Comparison of ENCODE assay signal across 2 cellular contexts in the genomic region with DNA sequence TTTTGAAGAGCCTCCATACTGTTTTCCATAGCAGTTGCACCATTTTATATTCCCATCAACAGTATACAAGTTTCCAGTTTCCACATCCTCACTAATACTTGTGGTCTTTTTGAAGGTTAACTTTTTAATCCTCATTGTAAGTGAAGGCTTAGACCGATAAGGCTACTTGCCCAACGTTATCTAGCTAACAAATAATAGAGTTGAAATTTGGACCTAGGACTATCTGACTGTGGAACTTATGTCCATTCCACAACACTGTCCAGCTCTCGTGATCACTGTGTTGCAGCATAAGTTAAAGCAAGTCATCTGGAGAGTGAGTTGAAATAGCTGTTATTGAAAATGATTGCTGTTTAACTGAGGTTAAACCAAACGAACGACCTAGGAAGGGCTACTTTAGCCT.
TF ChIP-seq lines count a peak whose summit lies in the region.

No MANE protein-coding gene starts in this region.

TF ChIP-seq in K562, 482 proteins besides CTCF, POLR2A, EP300 and RAD21:
- TF ChIP-seq CCAR2 (IDR thresholded peaks at IDR 0.05; ENCODE audit: low read depth, low read length) (no peak), ARNT (IDR thresholded peaks at IDR 0.05) (no peak), CBX1 (IDR thresholded peaks at IDR 0.05; ENCODE audit: low read depth) (no peak), ZFX (CRISPR knock-in tag; IDR thresholded peaks at IDR 0.05) (no peak)

TF ChIP-seq in HepG2, 621 proteins besides CTCF, POLR2A, EP300 and RAD21 (continues in another document):
- TF ChIP-seq, protein P1, sequence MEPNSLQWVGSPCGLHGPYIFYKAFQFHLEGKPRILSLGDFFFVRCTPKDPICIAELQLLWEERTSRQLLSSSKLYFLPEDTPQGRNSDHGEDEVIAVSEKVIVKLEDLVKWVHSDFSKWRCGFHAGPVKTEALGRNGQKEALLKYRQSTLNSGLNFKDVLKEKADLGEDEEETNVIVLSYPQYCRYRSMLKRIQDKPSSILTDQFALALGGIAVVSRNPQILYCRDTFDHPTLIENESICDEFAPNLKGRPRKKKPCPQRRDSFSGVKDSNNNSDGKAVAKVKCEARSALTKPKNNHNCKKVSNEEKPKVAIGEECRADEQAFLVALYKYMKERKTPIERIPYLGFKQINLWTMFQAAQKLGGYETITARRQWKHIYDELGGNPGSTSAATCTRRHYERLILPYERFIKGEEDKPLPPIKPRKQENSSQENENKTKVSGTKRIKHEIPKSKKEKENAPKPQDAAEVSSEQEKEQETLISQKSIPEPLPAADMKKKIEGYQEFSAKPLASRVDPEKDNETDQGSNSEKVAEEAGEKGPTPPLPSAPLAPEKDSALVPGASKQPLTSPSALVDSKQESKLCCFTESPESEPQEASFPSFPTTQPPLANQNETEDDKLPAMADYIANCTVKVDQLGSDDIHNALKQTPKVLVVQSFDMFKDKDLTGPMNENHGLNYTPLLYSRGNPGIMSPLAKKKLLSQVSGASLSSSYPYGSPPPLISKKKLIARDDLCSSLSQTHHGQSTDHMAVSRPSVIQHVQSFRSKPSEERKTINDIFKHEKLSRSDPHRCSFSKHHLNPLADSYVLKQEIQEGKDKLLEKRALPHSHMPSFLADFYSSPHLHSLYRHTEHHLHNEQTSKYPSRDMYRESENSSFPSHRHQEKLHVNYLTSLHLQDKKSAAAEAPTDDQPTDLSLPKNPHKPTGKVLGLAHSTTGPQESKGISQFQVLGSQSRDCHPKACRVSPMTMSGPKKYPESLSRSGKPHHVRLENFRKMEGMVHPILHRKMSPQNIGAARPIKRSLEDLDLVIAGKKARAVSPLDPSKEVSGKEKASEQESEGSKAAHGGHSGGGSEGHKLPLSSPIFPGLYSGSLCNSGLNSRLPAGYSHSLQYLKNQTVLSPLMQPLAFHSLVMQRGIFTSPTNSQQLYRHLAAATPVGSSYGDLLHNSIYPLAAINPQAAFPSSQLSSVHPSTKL (CRISPR knock-in tag; IDR thresholded peaks at IDR 0.05), result peak; percentile 80
- TF ChIP-seq ZSCAN29 (CRISPR knock-in tag; conservative IDR thresholded peaks at IDR 0.05) (no peak), FOSL2 (CRISPR knock-in tag; IDR thresholded peaks at IDR 0.05) (peak; percentile 53), GATA4 (IDR thresholded peaks at IDR 0.05; ENCODE audit: borderline replicate concordance, low read depth) (peak; percentile 62; the same call in 1 of the 2 replicates), ZNF629 (CRISPR knock-in tag; conservative IDR thresholded peaks at IDR 0.05) (0 out of 2 replicates have a peak, but pooled peaks have one; percentile 17), SKI (IDR thresholded peaks at IDR 0.05; ENCODE audit: partially characterized antibody) (no peak), SMC3 (IDR thresholded peaks at IDR 0.05; ENCODE audit: low read length) (0 out of 2 replicates have a peak, but pooled peaks have one; percentile 4), HNF4G (IDR thresholded peaks at IDR 0.05; ENCODE audit: borderline replicate concordance, low read depth, low read length) (peak; percentile 60; the same call in 1 of the 2 replicates), HNF4G (CRISPR knock-in tag; IDR thresholded peaks at IDR 0.05; ENCODE audit: borderline replicate concordance, low read depth) (no peak), POGZ (CRISPR knock-in tag; IDR thresholded peaks at IDR 0.05) (peak; percentile 53; the same call in 1 of the 2 replicates), SALL1 (CRISPR knock-in tag; IDR thresholded peaks at IDR 0.05) (peak; percentile 67; the same call in 1 of the 2 replicates), ZNF652 (CRISPR knock-in tag; IDR thresholded peaks at IDR 0.05; ENCODE audit: borderline replicate concordance, low read depth) (0 out of 2 replicates have a peak, but pooled peaks have one; percentile 46), FOXJ3 (CRISPR knock-in tag; IDR thresholded peaks at IDR 0.05; ENCODE audit: borderline replicate concordance) (peak; percentile 24; the same call in 1 of the 2 replicates), ZMYM4 (CRISPR knock-in tag; IDR thresholded peaks at IDR 0.05) (peak; percentile 80), YEATS4 (CRISPR knock-in tag; IDR thresholded peaks at IDR 0.05; ENCODE audit: borderline replicate concordance) (peak; percentile 26; the same call in 1 of the 2 replicates), KDM3A (CRISPR knock-in tag; IDR thresholded peaks at IDR 0.05; ENCODE audit: low read depth) (0 out of 2 replicates have a peak, but pooled peaks have one; percentile 48), ZBTB7B (CRISPR knock-in tag; IDR thresholded peaks at IDR 0.05) (peak; percentile 49; the same call in 1 of the 2 replicates), KAT7 (CRISPR knock-in tag; IDR thresholded peaks at IDR 0.05; ENCODE audit: borderline replicate concordance) (no peak), CENPT (CRISPR knock-in tag; IDR thresholded peaks at IDR 0.05; ENCODE audit: low read depth) (no peak), CEBPG (CRISPR knock-in tag; IDR thresholded peaks at IDR 0.05) (peak; percentile 80), SAP130 (CRISPR knock-in tag; IDR thresholded peaks at IDR 0.05; ENCODE audit: low read depth) (peak; percentile 37), NCOR1 (IDR thresholded peaks at IDR 0.05; ENCODE audit: borderline replicate concordance, low read length) (peak; percentile 76), MBNL3 (CRISPR knock-in tag; conservative IDR thresholded peaks at IDR 0.05) (no peak), SOX6 (IDR thresholded peaks at IDR 0.05) (no peak), SOX6 (CRISPR knock-in tag; IDR thresholded peaks at IDR 0.05) (peak; percentile 87), GATAD2A (CRISPR knock-in tag; IDR thresholded peaks at IDR 0.05) (peak; percentile 81), FOXA3 (CRISPR knock-in tag; IDR thresholded peaks at IDR 0.05) (peak; percentile 39; the same call in 1 of the 2 replicates), THAP11 (CRISPR knock-in tag; IDR thresholded peaks at IDR 0.05) (0 out of 2 replicates have a peak, but pooled peaks have one; percentile 27), RBAK (CRISPR knock-in tag; IDR thresholded peaks at IDR 0.05) (no peak), FOXA1 (IDR thresholded peaks at IDR 0.05) (no peak), FOXA1 (CRISPR knock-in tag; IDR thresholded peaks at IDR 0.05) (peak; percentile 15; the same call in 1 of the 2 replicates), HDAC2 (CRISPR knock-in tag; IDR thresholded peaks at IDR 0.05) (peak; percentile 57; the same call in 1 of the 2 replicates), ELF3 (CRISPR knock-in tag; IDR thresholded peaks at IDR 0.05) (peak; percentile 26; the same call in 1 of the 2 replicates)
- TF ChIP-seq, protein P2, sequence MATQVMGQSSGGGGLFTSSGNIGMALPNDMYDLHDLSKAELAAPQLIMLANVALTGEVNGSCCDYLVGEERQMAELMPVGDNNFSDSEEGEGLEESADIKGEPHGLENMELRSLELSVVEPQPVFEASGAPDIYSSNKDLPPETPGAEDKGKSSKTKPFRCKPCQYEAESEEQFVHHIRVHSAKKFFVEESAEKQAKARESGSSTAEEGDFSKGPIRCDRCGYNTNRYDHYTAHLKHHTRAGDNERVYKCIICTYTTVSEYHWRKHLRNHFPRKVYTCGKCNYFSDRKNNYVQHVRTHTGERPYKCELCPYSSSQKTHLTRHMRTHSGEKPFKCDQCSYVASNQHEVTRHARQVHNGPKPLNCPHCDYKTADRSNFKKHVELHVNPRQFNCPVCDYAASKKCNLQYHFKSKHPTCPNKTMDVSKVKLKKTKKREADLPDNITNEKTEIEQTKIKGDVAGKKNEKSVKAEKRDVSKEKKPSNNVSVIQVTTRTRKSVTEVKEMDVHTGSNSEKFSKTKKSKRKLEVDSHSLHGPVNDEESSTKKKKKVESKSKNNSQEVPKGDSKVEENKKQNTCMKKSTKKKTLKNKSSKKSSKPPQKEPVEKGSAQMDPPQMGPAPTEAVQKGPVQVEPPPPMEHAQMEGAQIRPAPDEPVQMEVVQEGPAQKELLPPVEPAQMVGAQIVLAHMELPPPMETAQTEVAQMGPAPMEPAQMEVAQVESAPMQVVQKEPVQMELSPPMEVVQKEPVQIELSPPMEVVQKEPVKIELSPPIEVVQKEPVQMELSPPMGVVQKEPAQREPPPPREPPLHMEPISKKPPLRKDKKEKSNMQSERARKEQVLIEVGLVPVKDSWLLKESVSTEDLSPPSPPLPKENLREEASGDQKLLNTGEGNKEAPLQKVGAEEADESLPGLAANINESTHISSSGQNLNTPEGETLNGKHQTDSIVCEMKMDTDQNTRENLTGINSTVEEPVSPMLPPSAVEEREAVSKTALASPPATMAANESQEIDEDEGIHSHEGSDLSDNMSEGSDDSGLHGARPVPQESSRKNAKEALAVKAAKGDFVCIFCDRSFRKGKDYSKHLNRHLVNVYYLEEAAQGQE (IDR thresholded peaks at IDR 0.05; ENCODE audit: borderline replicate concordance in 1 of 2, low read depth in 1 of 2, low read length in 2 of 2), result 0 out of 4 replicates have a peak, but pooled peaks of 1 of the 2 experiments have one; percentile 31
- TF ChIP-seq, protein P3, sequence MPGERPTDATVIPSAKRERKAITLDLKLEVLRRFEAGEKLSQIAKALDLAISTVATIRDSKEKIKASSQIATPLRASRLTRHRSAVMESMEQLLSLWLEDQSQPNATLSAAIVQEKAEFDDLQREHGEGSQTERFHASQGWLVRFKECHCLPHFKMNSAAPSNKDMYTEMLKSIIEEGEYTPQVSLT (CRISPR knock-in tag; IDR thresholded peaks at IDR 0.05; ENCODE audit: borderline replicate concordance, low read depth), result no peak
- TF ChIP-seq, protein P4, sequence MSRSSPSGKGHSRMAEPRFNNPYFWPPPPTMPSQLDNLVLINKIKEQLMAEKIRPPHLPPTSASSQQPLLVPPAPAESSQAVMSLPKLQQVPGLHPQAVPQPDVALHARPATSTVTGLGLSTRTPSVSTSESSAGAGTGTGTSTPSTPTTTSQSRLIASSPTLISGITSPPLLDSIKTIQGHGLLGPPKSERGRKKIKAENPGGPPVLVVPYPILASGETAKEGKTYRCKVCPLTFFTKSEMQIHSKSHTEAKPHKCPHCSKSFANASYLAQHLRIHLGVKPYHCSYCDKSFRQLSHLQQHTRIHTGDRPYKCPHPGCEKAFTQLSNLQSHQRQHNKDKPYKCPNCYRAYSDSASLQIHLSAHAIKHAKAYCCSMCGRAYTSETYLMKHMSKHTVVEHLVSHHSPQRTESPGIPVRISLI (CRISPR knock-in tag; IDR thresholded peaks at IDR 0.05; ENCODE audit: borderline replicate concordance), result peak; percentile 26; the same call in 1 of the 2 replicates
- TF ChIP-seq, protein P5, sequence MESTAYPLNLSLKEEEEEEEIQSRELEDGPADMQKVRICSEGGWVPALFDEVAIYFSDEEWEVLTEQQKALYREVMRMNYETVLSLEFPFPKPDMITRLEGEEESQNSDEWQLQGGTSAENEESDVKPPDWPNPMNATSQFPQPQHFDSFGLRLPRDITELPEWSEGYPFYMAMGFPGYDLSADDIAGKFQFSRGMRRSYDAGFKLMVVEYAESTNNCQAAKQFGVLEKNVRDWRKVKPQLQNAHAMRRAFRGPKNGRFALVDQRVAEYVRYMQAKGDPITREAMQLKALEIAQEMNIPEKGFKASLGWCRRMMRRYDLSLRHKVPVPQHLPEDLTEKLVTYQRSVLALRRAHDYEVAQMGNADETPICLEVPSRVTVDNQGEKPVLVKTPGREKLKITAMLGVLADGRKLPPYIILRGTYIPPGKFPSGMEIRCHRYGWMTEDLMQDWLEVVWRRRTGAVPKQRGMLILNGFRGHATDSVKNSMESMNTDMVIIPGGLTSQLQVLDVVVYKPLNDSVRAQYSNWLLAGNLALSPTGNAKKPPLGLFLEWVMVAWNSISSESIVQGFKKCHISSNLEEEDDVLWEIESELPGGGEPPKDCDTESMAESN (CRISPR knock-in tag; conservative IDR thresholded peaks at IDR 0.05), result 0 out of 2 replicates have a peak, but pooled peaks have one; percentile 43
- TF ChIP-seq, protein P6, sequence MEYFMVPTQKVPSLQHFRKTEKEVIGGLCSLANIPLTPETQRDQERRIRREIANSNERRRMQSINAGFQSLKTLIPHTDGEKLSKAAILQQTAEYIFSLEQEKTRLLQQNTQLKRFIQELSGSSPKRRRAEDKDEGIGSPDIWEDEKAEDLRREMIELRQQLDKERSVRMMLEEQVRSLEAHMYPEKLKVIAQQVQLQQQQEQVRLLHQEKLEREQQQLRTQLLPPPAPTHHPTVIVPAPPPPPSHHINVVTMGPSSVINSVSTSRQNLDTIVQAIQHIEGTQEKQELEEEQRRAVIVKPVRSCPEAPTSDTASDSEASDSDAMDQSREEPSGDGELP (IDR thresholded peaks at IDR 0.05; ENCODE audit: borderline replicate concordance, low read depth), result 0 out of 2 replicates have a peak, but pooled peaks have one; percentile 11
- TF ChIP-seq, protein P7, sequence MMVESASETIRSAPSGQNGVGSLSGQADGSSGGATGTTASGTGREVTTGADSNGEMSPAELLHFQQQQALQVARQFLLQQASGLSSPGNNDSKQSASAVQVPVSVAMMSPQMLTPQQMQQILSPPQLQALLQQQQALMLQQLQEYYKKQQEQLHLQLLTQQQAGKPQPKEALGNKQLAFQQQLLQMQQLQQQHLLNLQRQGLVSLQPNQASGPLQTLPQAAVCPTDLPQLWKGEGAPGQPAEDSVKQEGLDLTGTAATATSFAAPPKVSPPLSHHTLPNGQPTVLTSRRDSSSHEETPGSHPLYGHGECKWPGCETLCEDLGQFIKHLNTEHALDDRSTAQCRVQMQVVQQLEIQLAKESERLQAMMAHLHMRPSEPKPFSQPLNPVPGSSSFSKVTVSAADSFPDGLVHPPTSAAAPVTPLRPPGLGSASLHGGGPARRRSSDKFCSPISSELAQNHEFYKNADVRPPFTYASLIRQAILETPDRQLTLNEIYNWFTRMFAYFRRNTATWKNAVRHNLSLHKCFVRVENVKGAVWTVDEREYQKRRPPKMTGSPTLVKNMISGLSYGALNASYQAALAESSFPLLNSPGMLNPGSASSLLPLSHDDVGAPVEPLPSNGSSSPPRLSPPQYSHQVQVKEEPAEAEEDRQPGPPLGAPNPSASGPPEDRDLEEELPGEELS (CRISPR knock-in tag; IDR thresholded peaks at IDR 0.05), result peak; percentile 67
- TF ChIP-seq, protein P8, sequence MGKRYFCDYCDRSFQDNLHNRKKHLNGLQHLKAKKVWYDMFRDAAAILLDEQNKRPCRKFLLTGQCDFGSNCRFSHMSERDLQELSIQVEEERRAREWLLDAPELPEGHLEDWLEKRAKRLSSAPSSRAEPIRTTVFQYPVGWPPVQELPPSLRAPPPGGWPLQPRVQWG (CRISPR knock-in tag; IDR thresholded peaks at IDR 0.05; ENCODE audit: borderline replicate concordance, low read depth), result no peak
- TF ChIP-seq, protein P9, sequence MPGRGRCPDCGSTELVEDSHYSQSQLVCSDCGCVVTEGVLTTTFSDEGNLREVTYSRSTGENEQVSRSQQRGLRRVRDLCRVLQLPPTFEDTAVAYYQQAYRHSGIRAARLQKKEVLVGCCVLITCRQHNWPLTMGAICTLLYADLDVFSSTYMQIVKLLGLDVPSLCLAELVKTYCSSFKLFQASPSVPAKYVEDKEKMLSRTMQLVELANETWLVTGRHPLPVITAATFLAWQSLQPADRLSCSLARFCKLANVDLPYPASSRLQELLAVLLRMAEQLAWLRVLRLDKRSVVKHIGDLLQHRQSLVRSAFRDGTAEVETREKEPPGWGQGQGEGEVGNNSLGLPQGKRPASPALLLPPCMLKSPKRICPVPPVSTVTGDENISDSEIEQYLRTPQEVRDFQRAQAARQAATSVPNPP (CRISPR knock-in tag; IDR thresholded peaks at IDR 0.05), result no peak
- TF ChIP-seq, protein P10, sequence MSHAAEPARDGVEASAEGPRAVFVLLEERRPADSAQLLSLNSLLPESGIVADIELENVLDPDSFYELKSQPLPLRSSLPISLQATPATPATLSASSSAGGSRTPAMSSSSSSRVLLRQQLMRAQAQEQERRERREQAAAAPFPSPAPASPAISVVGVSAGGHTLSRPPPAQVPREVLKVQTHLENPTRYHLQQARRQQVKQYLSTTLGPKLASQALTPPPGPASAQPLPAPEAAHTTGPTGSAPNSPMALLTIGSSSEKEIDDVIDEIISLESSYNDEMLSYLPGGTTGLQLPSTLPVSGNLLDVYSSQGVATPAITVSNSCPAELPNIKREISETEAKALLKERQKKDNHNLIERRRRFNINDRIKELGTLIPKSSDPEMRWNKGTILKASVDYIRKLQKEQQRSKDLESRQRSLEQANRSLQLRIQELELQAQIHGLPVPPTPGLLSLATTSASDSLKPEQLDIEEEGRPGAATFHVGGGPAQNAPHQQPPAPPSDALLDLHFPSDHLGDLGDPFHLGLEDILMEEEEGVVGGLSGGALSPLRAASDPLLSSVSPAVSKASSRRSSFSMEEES (CRISPR knock-in tag; IDR thresholded peaks at IDR 0.05), result peak; percentile 87
